ENCODE assay signal across 8 cellular contexts in genomic region chr1:176208034-176208433, GRCh38. TPM values are rescaled to one million over a fixed set of nuclear protein-coding genes. Genes with fewer than 3 reads are reported as not detected.
DNase-seq lines count a peak whose midpoint lies in the region; ATAC-seq, FAIRE-seq and TF ChIP-seq lines count a peak whose summit lies in the region.

No MANE protein-coding gene starts in this region.

- intact Hi-C loops in left ventricle myocardium inferior (cut with micrococcal nuclease), result no loop called here
- intact Hi-C loops in left cardiac atrium (cut with DNase I), result no loop called here
- intact Hi-C loops in aorta (cut with DNase I), result loop anchor here in 1 of 2 donors (5.0 kb wide), 2 partner anchors 1016 to 1186 kb away; partner anchors contain the start of genes KIAA0040 and MRPS14

- in situ Hi-C loops in brain microvascular endothelial cell (cut with HindIII; ENCODE audit: low pct_ligation_motif_present, low sequenced_read_pairs), result no loop called here

- ATAC-seq in left cardiac atrium, result no peak
- ATAC-seq in aorta (ENCODE audit: low FRiP score), result no peak

- no peak for FAIRE-seq in H54 (lab: Jason Lieb, UNC)

- peaks cover 51% of the 10 kb centered on the region for H3K4me1 ChIP-seq in left ventricle myocardium inferior
- H3K4me1 ChIP-seq in mesodermal cell (ENCODE audit: control insufficient read depth, insufficient read depth, low read length, poor library complexity, severe bottlenecking), result peaks cover 9% of the 10 kb centered on the region
- peaks cover 0 to 3% of the 10 kb centered on the region in 2 donors for H3K4me1 ChIP-seq in aorta (ENCODE audit: control insufficient read depth in 1 of 2, insufficient read depth in 2 of 2, low read length in 2 of 2)

- H3K27me3 ChIP-seq in left ventricle myocardium inferior (ENCODE audit: low read depth), result no peaks in the 10 kb centered on the region
- H3K27me3 ChIP-seq in brain microvascular endothelial cell (replicated peaks), result no peaks in the 10 kb centered on the region
- H3K27me3 ChIP-seq in aorta (ENCODE audit: control insufficient read depth in 1 of 2, insufficient read depth in 2 of 2, low read length in 1 of 2), result no peaks in the 10 kb centered on the region

- TF ChIP-seq CTCF in left ventricle myocardium inferior (IDR thresholded peaks at IDR 0.05; ENCODE audit: borderline replicate concordance) (no peak), brain microvascular endothelial cell (IDR thresholded peaks at IDR 0.05; ENCODE audit: low read depth, low read length, missing control alignments) (no peak)

- no peak for DNase-seq in left ventricle myocardium inferior
- no peak for DNase-seq in left cardiac atrium
- no peak for DNase-seq in brain microvascular endothelial cell
- DNase-seq in aorta, result no peak
- no peak for DNase-seq in DMS153 (lab: John Stamatoyannopoulos, UW)
- DNase-seq in H54 (ENCODE audit: insufficient read length, low spot score), result no peak
- no peak for DNase-seq in D341Med (ENCODE audit: low spot score)

- no peak for TF ChIP-seq POLR2A in H54 (IDR thresholded peaks at IDR 0.05; ENCODE audit: low read depth, low read length)

- H3K27ac ChIP-seq in left ventricle myocardium inferior (replicated peaks) (peak overlapping the region; percentile 94), brain microvascular endothelial cell (no peak overlapping the region), mesodermal cell (ENCODE audit: low read depth, low read length, severe bottlenecking) (peak overlapping the region; percentile 89), aorta (ENCODE audit: low read depth in 1 of 2, low read length in 2 of 2) (no peak overlapping the region)

- H3K36me3 ChIP-seq in left ventricle myocardium inferior (no peaks in the 10 kb centered on the region), brain microvascular endothelial cell (replicated peaks) (no peaks in the 10 kb centered on the region), mesodermal cell (ENCODE audit: control insufficient read depth, insufficient read depth, low read length) (no peaks in the 10 kb centered on the region), aorta (ENCODE audit: control insufficient read depth in 1 of 2, insufficient read depth in 2 of 2, low read length in 1 of 2) (no peaks in the 10 kb centered on the region)

- H3K4me3 ChIP-seq in left ventricle myocardium inferior, result peak overlapping the region; percentile 89
- H3K4me3 ChIP-seq in brain microvascular endothelial cell (ENCODE audit: low read depth, low read length), result peak overlapping the region; percentile 65
- peak overlapping the region; percentile 80 for H3K4me3 ChIP-seq in mesodermal cell (ENCODE audit: extremely low read depth, insufficient read depth, low read length, poor library complexity, severe bottlenecking)
- peak overlapping the region; percentile 65 to 85 for H3K4me3 ChIP-seq in aorta (ENCODE audit: low read length in 2 of 2)

- 75 to 76% methylated on average over 5 to 7 of the region's 9 CpGs for WGBS in mesodermal cell (ENCODE audit: insufficient coverage in 2 of 2), 2 experiments
- WGBS in aorta, 2 donors, result 53 to 56% methylated on average over 9 of the region's 9 CpGs

- H3K9me3 ChIP-seq in left ventricle myocardium inferior (replicated peaks) (no peaks in the 10 kb centered on the region), mesodermal cell (ENCODE audit: control insufficient read depth, low read length) (no peaks in the 10 kb centered on the region), aorta (ENCODE audit: control insufficient read depth, low read length) (no peaks in the 10 kb centered on the region)

RNA-seq across cellular contexts. Expression of gene COP1, which starts 0.9 kb away (rescaled TPM):
- 22.6 TPM for total RNA-seq in left ventricle myocardium inferior
- total RNA-seq in left cardiac atrium, result 10 to 100 TPM; 26.3 to 28.5 TPM
- 50.6 TPM for polyA plus RNA-seq in mesodermal cell (2013, experiment 1 of 2)
- 57.2 TPM for polyA plus RNA-seq in mesodermal cell (2013, experiment 2 of 2)
- 10 to 100 TPM; 39.2 to 54.2 TPM for total RNA-seq in aorta
- 10 to 100 TPM; 30.4 to 36.3 TPM for polyA plus RNA-seq in aorta

Comparison
In these comparisons a context has a peak if more than half of its experiments do, and no peak if none do; other contexts are left out.
1. H3K27ac ChIP-seq: peak in left ventricle myocardium inferior (single experiment) and mesodermal cell (single experiment); none in brain microvascular endothelial cell (single experiment) and aorta (0 of 2).
2. Peak in every context shown above with its lines, with median percentiles within 50 percentile points of each other: H3K4me3 ChIP-seq.